1 cellular context compared by ENCODE assay signal in the genomic region with DNA sequence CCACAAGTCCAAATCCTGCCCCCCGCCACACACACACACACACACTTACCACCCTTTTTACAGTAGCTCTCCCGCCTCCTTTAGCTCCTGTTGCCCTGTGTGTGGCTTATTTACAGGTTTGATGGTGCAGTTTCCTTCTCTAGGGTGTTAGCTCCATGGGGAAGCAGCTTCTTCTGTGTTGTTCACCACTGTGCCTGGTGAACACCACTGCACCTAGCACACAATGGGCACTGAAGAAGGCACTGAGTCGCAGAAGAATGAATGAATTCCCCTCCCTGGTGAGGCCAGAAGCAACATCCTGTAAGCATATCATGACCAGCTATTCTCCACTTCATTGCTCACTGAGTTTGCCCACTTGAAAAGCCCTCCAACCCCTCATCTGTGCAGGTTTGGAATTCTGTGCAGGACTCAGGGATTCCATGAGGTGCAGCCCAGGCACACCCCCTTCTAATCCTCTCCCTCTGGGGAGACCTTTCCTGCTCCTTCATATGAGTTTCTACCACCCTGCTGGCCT.
TF ChIP-seq lines count a peak whose summit lies in the region.

No MANE protein-coding gene starts in this region.

TF ChIP-seq in HCT116, 20 proteins besides CTCF, POLR2A, EP300 and RAD21:
- TF ChIP-seq CEBPB (IDR thresholded peaks at IDR 0.05; ENCODE audit: low read depth) (no peak), EGR1 (IDR thresholded peaks at IDR 0.05; ENCODE audit: low read depth) (no peak), TCF7L2 (IDR thresholded peaks at IDR 0.05; ENCODE audit: borderline replicate concordance, extremely low read depth, insufficient read depth, insufficient read length) (no peak), ZNF274 (IDR thresholded peaks at IDR 0.05; ENCODE audit: low read depth, low read length) (no peak), YY1 (IDR thresholded peaks at IDR 0.05; ENCODE audit: extremely low read depth, insufficient replicate concordance, low read depth, low read length) (no peak), FOSL1 (IDR thresholded peaks at IDR 0.05; ENCODE audit: low read depth) (no peak), ELF1 (IDR thresholded peaks at IDR 0.05; ENCODE audit: borderline replicate concordance, low read depth) (no peak), EZH2 (IDR thresholded peaks at IDR 0.05) (no peak), SP1 (IDR thresholded peaks at IDR 0.05; ENCODE audit: low read depth) (no peak), REST (IDR thresholded peaks at IDR 0.05; ENCODE audit: low read depth) (no peak), CBX3 (IDR thresholded peaks at IDR 0.05; ENCODE audit: low read depth) (no peak), SIN3A (IDR thresholded peaks at IDR 0.05; ENCODE audit: low read depth) (no peak), SRF (IDR thresholded peaks at IDR 0.05; ENCODE audit: low read depth) (no peak), ZBTB33 (IDR thresholded peaks at IDR 0.05; ENCODE audit: extremely low read depth, insufficient replicate concordance, low read length) (no peak), ZFX (IDR thresholded peaks at IDR 0.05) (no peak), ATF3 (IDR thresholded peaks at IDR 0.05) (no peak)
- TF ChIP-seq, protein P1, sequence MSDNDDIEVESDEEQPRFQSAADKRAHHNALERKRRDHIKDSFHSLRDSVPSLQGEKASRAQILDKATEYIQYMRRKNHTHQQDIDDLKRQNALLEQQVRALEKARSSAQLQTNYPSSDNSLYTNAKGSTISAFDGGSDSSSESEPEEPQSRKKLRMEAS (IDR thresholded peaks at IDR 0.05): no peak
